Comparison of ENCODE assay signal across 21 cellular contexts in the genomic region with DNA sequence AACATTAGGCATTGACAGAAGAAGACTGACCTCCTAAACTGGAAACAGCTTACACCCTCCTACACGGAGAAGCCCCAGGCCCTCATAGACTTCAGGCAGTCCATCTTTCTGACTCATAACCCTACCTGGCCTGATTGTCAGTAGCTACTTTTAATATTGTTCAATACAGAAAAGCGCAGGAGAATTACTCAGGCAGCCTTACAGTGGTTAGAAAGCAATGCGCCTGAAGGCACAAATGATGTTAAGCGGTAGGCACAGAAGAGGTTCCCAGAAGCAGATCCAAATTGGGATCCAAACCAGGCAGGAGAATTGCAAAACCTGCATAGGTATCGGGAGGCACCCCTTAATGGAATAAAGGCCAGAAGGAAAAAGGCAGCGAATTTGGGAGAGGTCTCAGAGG. TPM values are rescaled to one million over a fixed set of nuclear protein-coding genes. Genes with fewer than 3 reads are reported as not detected.
A peak's percentile ranks its signal among the peaks of the same experiment; 100 is the strongest.
DNase-seq lines count a peak whose midpoint lies in the region; ATAC-seq and TF ChIP-seq lines count a peak whose summit lies in the region.
"Had no signal": no experiment of that assay in that cellular context is flagged by ENCODE, and none has a peak within 500 bp of the region (broad histone marks: within the 10 kb centered on the region; RNA-seq: fewer than 3 reads in every experiment).

No MANE protein-coding gene starts in this region.

- peaks cover 7% of the 10 kb centered on the region for H3K36me3 Mint-ChIP-seq in activated CD8-positive, alpha-beta memory T cell treated with anti-CD3 and anti-CD28 coated beads, Interleukin-2, amount 10 ng/mL, durations not matched to agents 7 days and 5 days
- peaks cover 28% of the 10 kb centered on the region for H3K36me3 Mint-ChIP-seq in MCF 10A (ENCODE audit: insufficient read depth, unreplicated experiment)
- peaks cover 67% of the 10 kb centered on the region for H3K36me3 Mint-ChIP-seq in stimulated activated memory B cell treated with anti-CD40 and anti-IgM and Interleukin-4, amounts not matched to agents 10 μg/mL and 1 μg/mL and 100 μg/mL, for 72 hours
- H3K36me3 Mint-ChIP-seq in activated T-helper 17 cell treated with anti-CD3 and anti-CD28 coated beads, Interleukin-2, amount 50 U/mL, for 72 hours (ENCODE audit: low read depth): no peaks in the 10 kb centered on the region

- intact Hi-C loops in MCF 10A (cut with micrococcal nuclease): loop anchor here (10.0 kb wide), 1 partner anchor 531 kb away; a partner anchor contains a TSS

- no peak overlapping the region for H3K27ac Mint-ChIP-seq in activated CD8-positive, alpha-beta memory T cell treated with anti-CD3 and anti-CD28 coated beads, Interleukin-2, amount 10 ng/mL, durations not matched to agents 7 days and 5 days
- peak overlapping the region; percentile 91 for H3K27ac Mint-ChIP-seq in MCF 10A (ENCODE audit: low read depth, unreplicated experiment)
- peak overlapping the region; percentile 18 for H3K27ac Mint-ChIP-seq in stimulated activated memory B cell treated with anti-CD40 and anti-IgM and Interleukin-4, amounts not matched to agents 10 μg/mL and 1 μg/mL and 100 μg/mL, for 72 hours
- no peak overlapping the region for H3K27ac Mint-ChIP-seq in activated T-helper 17 cell treated with anti-CD3 and anti-CD28 coated beads, Interleukin-2, amount 50 U/mL, for 72 hours

- no peak overlapping the region for H3K4me3 Mint-ChIP-seq in activated CD8-positive, alpha-beta memory T cell treated with anti-CD3 and anti-CD28 coated beads, Interleukin-2, amount 10 ng/mL, durations not matched to agents 7 days and 5 days
- H3K4me3 Mint-ChIP-seq in MCF 10A (ENCODE audit: unreplicated experiment): peak overlapping the region; percentile 41
- H3K4me3 Mint-ChIP-seq in stimulated activated memory B cell treated with anti-CD40 and anti-IgM and Interleukin-4, amounts not matched to agents 10 μg/mL and 1 μg/mL and 100 μg/mL, for 72 hours: no peak overlapping the region
- H3K4me3 Mint-ChIP-seq in activated T-helper 17 cell treated with anti-CD3 and anti-CD28 coated beads, Interleukin-2, amount 50 U/mL, for 72 hours: no peak overlapping the region
- H3K4me3 Mint-ChIP-seq: CD4-positive, alpha-beta memory T cell; IgD-negative memory B cell had no signal

- BruUV-seq in MCF 10A (replicated peaks; lab: Mats Ljungman, UMichigan): no TSS peak

- no peak for TF ChIP-seq CTCF in MCF 10A (IDR thresholded peaks at IDR 0.05; ENCODE audit: unreplicated experiment)

- CTCF ChIA-PET in activated CD8-positive, alpha-beta memory T cell treated with anti-CD3 and anti-CD28 coated beads, Interleukin-2, amount 10 ng/mL, durations not matched to agents 7 days and 5 days (lab: Charles Lee): interaction anchor here (1.0 kb wide), 1 partner anchor 15 kb away, joined by 3 read pairs; no protein-coding TSS in a partner anchor
- CTCF ChIA-PET in MCF 10A (lab: Yijun Ruan, JAX): interaction anchor here (0.6 to 1.0 kb wide), 3 partner anchors 34 to 483 kb away, joined by 3 to 5 read pairs (median 3); no protein-coding TSS in a partner anchor

- peak; percentile 34 for DNase-seq in activated CD8-positive, alpha-beta memory T cell treated with anti-CD3 and anti-CD28 coated beads, Interleukin-2, amount 10 ng/mL, durations not matched to agents 7 days and 5 days
- DNase-seq in activated CD8-positive, alpha-beta memory T cell treated with anti-CD3 and anti-CD28 coated beads, Interleukin-2, amount 50 U/mL, for 48 hours: no peak
- peak; percentile 89 for DNase-seq in MCF 10A (ENCODE audit: unreplicated experiment)
- no peak for DNase-seq in inferior parietal cortex (ENCODE audit: extremely low spot score)
- DNase-seq in activated CD4-positive, alpha-beta T cell treated with anti-CD3 and anti-CD28 coated beads for 48 hours: no peak
- DNase-seq: 8988T; CD4-positive, alpha-beta memory T cell; DMS153; MV-4-11; NCI-H1105 treated with DMSO at 0.1 percent for 48 hours; NCI-H1694; NCI-H2081; NCI-H2171; NCI-H526; Right ventricle myocardium superior had no signal

- no peaks in the 10 kb centered on the region for H3K27me3 Mint-ChIP-seq in activated CD8-positive, alpha-beta memory T cell treated with anti-CD3 and anti-CD28 coated beads, Interleukin-2, amount 10 ng/mL, durations not matched to agents 7 days and 5 days
- no peaks in the 10 kb centered on the region for H3K27me3 Mint-ChIP-seq in MCF 10A (ENCODE audit: insufficient read depth, unreplicated experiment)
- H3K27me3 Mint-ChIP-seq in stimulated activated memory B cell treated with anti-CD40 and anti-IgM and Interleukin-4, amounts not matched to agents 10 μg/mL and 1 μg/mL and 100 μg/mL, for 72 hours: no peaks in the 10 kb centered on the region
- no peaks in the 10 kb centered on the region for H3K27me3 Mint-ChIP-seq in activated T-helper 17 cell treated with anti-CD3 and anti-CD28 coated beads, Interleukin-2, amount 50 U/mL, for 72 hours
- H3K27me3 Mint-ChIP-seq: CD4-positive, alpha-beta memory T cell; IgD-negative memory B cell had no signal

- ATAC-seq in activated CD8-positive, alpha-beta memory T cell treated with anti-CD3 and anti-CD28 coated beads, Interleukin-2, amount 10 ng/mL, durations not matched to agents 7 days and 5 days: no peak
- peak; percentile 55 for ATAC-seq in esophagus mucosa
- no peak for ATAC-seq in stimulated activated memory B cell treated with anti-CD40 and anti-IgM and Interleukin-4, amounts not matched to agents 10 μg/mL and 1 μg/mL and 100 μg/mL, for 72 hours
- ATAC-seq in activated T-helper 17 cell treated with anti-CD3 and anti-CD28 coated beads, Interleukin-2, amount 50 U/mL, for 72 hours (replicated peaks): no peak

- POLR2A ChIA-PET in MCF 10A (lab: Yijun Ruan, JAX): interaction anchor here (0.6 to 3.8 kb wide), 8 partner anchors 11 to 285 kb away, joined by 3 to 53 read pairs (median 3); a partner anchor contains a TSS

- H3K4me1 Mint-ChIP-seq in activated CD8-positive, alpha-beta memory T cell treated with anti-CD3 and anti-CD28 coated beads, Interleukin-2, amount 10 ng/mL, durations not matched to agents 7 days and 5 days: peaks cover 4% of the 10 kb centered on the region
- peaks cover 39% of the 10 kb centered on the region for H3K4me1 Mint-ChIP-seq in MCF 10A (ENCODE audit: insufficient read depth, unreplicated experiment)
- peaks cover 19% of the 10 kb centered on the region for H3K4me1 Mint-ChIP-seq in stimulated activated memory B cell treated with anti-CD40 and anti-IgM and Interleukin-4, amounts not matched to agents 10 μg/mL and 1 μg/mL and 100 μg/mL, for 72 hours
- H3K4me1 Mint-ChIP-seq in activated T-helper 17 cell treated with anti-CD3 and anti-CD28 coated beads, Interleukin-2, amount 50 U/mL, for 72 hours: peaks cover 4% of the 10 kb centered on the region

- H3K9me3 Mint-ChIP-seq in activated CD8-positive, alpha-beta memory T cell treated with anti-CD3 and anti-CD28 coated beads, Interleukin-2, amount 10 ng/mL, durations not matched to agents 7 days and 5 days (ENCODE audit: low read depth): peaks cover 3% of the 10 kb centered on the region
- no peaks in the 10 kb centered on the region for H3K9me3 Mint-ChIP-seq in MCF 10A (ENCODE audit: unreplicated experiment)
- peaks cover 3% of the 10 kb centered on the region for H3K9me3 Mint-ChIP-seq in stimulated activated memory B cell treated with anti-CD40 and anti-IgM and Interleukin-4, amounts not matched to agents 10 μg/mL and 1 μg/mL and 100 μg/mL, for 72 hours
- H3K9me3 Mint-ChIP-seq in activated T-helper 17 cell treated with anti-CD3 and anti-CD28 coated beads, Interleukin-2, amount 50 U/mL, for 72 hours: peaks cover 4% of the 10 kb centered on the region

RNA-seq across cellular contexts. Expression of a gene that starts 5.4 kb away (rescaled TPM):
- 10 to 100 TPM; 33.2 to 46.0 TPM for total RNA-seq in activated CD8-positive, alpha-beta memory T cell treated with anti-CD3 and anti-CD28 coated beads, Interleukin-2, amount 10 ng/mL, durations not matched to agents 7 days and 5 days
- total RNA-seq in MCF 10A (2022) (66.0 and 71.0 TPM in 2 replicates), esophagus mucosa (39.6 TPM)
- 10 to 100 TPM; 26.9 to 30.5 TPM for total RNA-seq in activated T-helper 17 cell treated with anti-CD3 and anti-CD28 coated beads, Interleukin-2, amount 50 U/mL, for 72 hours

RNA-seq across cellular contexts. Expression of a gene that starts 28.1 kb away (rescaled TPM):
- total RNA-seq in activated CD8-positive, alpha-beta memory T cell treated with anti-CD3 and anti-CD28 coated beads, Interleukin-2, amount 10 ng/mL, durations not matched to agents 7 days and 5 days: 10 to 100 TPM; 19.9 to 27.5 TPM
- not detected in 2 replicates for total RNA-seq in MCF 10A (2022)
- 1.4 TPM for total RNA-seq in esophagus mucosa
- total RNA-seq in activated T-helper 17 cell treated with anti-CD3 and anti-CD28 coated beads, Interleukin-2, amount 50 U/mL, for 72 hours: 10 to 100 TPM; 11.7 to 16.6 TPM
- total RNA-seq: H1 had no signal

RNA-seq across cellular contexts. Expression of a gene that starts 35.4 kb away (rescaled TPM):
- 10 to 100 TPM in 1 of 2 experiments, 1 to 10 TPM in 1; 9.3 to 25.9 TPM for total RNA-seq in activated CD8-positive, alpha-beta memory T cell treated with anti-CD3 and anti-CD28 coated beads, Interleukin-2, amount 10 ng/mL, durations not matched to agents 7 days and 5 days
- total RNA-seq in MCF 10A (2022) (6.7 and 7.3 TPM in 2 replicates), esophagus mucosa (28.8 TPM)
- total RNA-seq in activated T-helper 17 cell treated with anti-CD3 and anti-CD28 coated beads, Interleukin-2, amount 50 U/mL, for 72 hours: 1 to 10 TPM; 7.8 to 8.6 TPM

RNA-seq across cellular contexts. Expression of a gene that starts 57.7 kb away (rescaled TPM):
- total RNA-seq in activated CD8-positive, alpha-beta memory T cell treated with anti-CD3 and anti-CD28 coated beads, Interleukin-2, amount 10 ng/mL, durations not matched to agents 7 days and 5 days: not detected
- total RNA-seq in MCF 10A (2022) (not detected in 2 replicates), esophagus mucosa (not detected)
- total RNA-seq in activated T-helper 17 cell treated with anti-CD3 and anti-CD28 coated beads, Interleukin-2, amount 50 U/mL, for 72 hours: not detected
- total RNA-seq: CD4-positive, alpha-beta memory T cell; H1; OCI-LY7; Right ventricle myocardium superior had no signal

Comparison
In these comparisons a context has a peak if more than half of its experiments do, and no peak if none do; other contexts are left out.
1. DNase-seq: peak in activated CD8-positive, alpha-beta memory T cell treated with anti-CD3 and anti-CD28 coated beads, Interleukin-2, amount 10 ng/mL, durations not matched to agents 7 days and 5 days (single experiment) and MCF 10A (single experiment); none in activated CD8-positive, alpha-beta memory T cell treated with anti-CD3 and anti-CD28 coated beads, Interleukin-2, amount 50 U/mL, for 48 hours (single experiment), inferior parietal cortex (single experiment) and activated CD4-positive, alpha-beta T cell treated with anti-CD3 and anti-CD28 coated beads for 48 hours (single experiment).
2. H3K27ac Mint-ChIP-seq: peak in MCF 10A (single experiment) and stimulated activated memory B cell treated with anti-CD40 and anti-IgM and Interleukin-4, amounts not matched to agents 10 μg/mL and 1 μg/mL and 100 μg/mL, for 72 hours (single experiment); none in activated CD8-positive, alpha-beta memory T cell treated with anti-CD3 and anti-CD28 coated beads, Interleukin-2, amount 10 ng/mL, durations not matched to agents 7 days and 5 days (single experiment) and activated T-helper 17 cell treated with anti-CD3 and anti-CD28 coated beads, Interleukin-2, amount 50 U/mL, for 72 hours (single experiment).